16 cellular contexts compared by ENCODE assay signal in genomic region chr19:2582984-2583956, GRCh38.
DNase-seq lines count a peak whose midpoint lies in the region; ATAC-seq, FAIRE-seq and TF ChIP-seq lines count a peak whose summit lies in the region.
"Had no signal": no experiment of that assay in that cellular context is flagged by ENCODE, and none has a peak within 500 bp of the region (broad histone marks: within the 10 kb centered on the region; RNA-seq: fewer than 3 reads in every experiment).

No MANE protein-coding gene starts in this region.

- H3K27me3 ChIP-seq in heart right ventricle (no peaks in the 10 kb centered on the region), SU-DHL-6 (ENCODE audit: low read length) (no peaks in the 10 kb centered on the region)

- TF ChIP-seq CTCF in heart right ventricle (IDR thresholded peaks at IDR 0.05) (no peak), SU-DHL-6 (IDR thresholded peaks at IDR 0.05; ENCODE audit: insufficient read depth, low read length, poor library complexity, severe bottlenecking) (peak; percentile 9), fibroblast of pulmonary artery (IDR thresholded peaks at IDR 0.05; ENCODE audit: low read length, missing control alignments) (no peak), nephron progenitor cell (IDR thresholded peaks at IDR 0.05) (no peak)

- H3K9me2 ChIP-seq in SU-DHL-6 (replicated peaks; ENCODE audit: insufficient read depth, low read length) = no peaks in the 10 kb centered on the region

- H4K20me1 ChIP-seq in SU-DHL-6 (ENCODE audit: low read depth, low read length) = no peaks in the 10 kb centered on the region

- no peak for ATAC-seq in Right ventricle myocardium inferior
- no peak for ATAC-seq in heart right ventricle
- no peak for ATAC-seq in stimulated activated memory B cell treated with anti-CD40 and anti-IgM and Interleukin-4, amounts not matched to agents 10 μg/mL and 1 μg/mL and 100 μg/mL, for 72 hours
- no peak for ATAC-seq in GM18502 (IDR thresholded peaks at IDR 0.05; ENCODE audit: poor library complexity, unreplicated experiment)

- no peak overlapping the region for H2AFZ ChIP-seq in SU-DHL-6 (ENCODE audit: low read depth, low read length, severe bottlenecking)
- H2AFZ ChIP-seq: PC-9 had no signal

- H3K36me3 ChIP-seq in heart right ventricle (no peaks in the 10 kb centered on the region), SU-DHL-6 (ENCODE audit: low read length) (no peaks in the 10 kb centered on the region)

- H3K27me3 Mint-ChIP-seq in stimulated activated memory B cell treated with anti-CD40 and anti-IgM and Interleukin-4, amounts not matched to agents 10 μg/mL and 1 μg/mL and 100 μg/mL, for 72 hours = no peaks in the 10 kb centered on the region
- peaks cover 6% of the 10 kb centered on the region for H3K27me3 Mint-ChIP-seq in nephron progenitor cell (ENCODE audit: low read depth, poor library complexity)
- H3K27me3 Mint-ChIP-seq: B cell had no signal

- no peaks in the 10 kb centered on the region for H3K79me2 ChIP-seq in SU-DHL-6 (ENCODE audit: insufficient read depth, low read length)

- H3K4me1 ChIP-seq in heart right ventricle = peaks cover 8 to 32% (median 28%) of the 10 kb centered on the region in 9 donors

- no peak overlapping the region for H3K4me3 Mint-ChIP-seq in stimulated activated memory B cell treated with anti-CD40 and anti-IgM and Interleukin-4, amounts not matched to agents 10 μg/mL and 1 μg/mL and 100 μg/mL, for 72 hours
- H3K4me3 Mint-ChIP-seq in nephron progenitor cell = no peak overlapping the region
- H3K4me3 Mint-ChIP-seq: B cell; CD4-positive, alpha-beta T cell; H9 had no signal

- H3K27ac ChIP-seq in heart right ventricle (no peak overlapping the region), SU-DHL-6 (ENCODE audit: low read depth, low read length) (no peak overlapping the region)
- H3K27ac ChIP-seq: PC-9, SK-N-MC had no signal

- intact Hi-C loops in Right ventricle myocardium inferior (cut with DNase I) (no loop called here), heart right ventricle (cut with DNase I) (loop anchor here in 1 of 10 donors (5.0 kb wide), 1 partner anchor 111 kb away; no protein-coding TSS in a partner anchor)

- H3K36me3 Mint-ChIP-seq in stimulated activated memory B cell treated with anti-CD40 and anti-IgM and Interleukin-4, amounts not matched to agents 10 μg/mL and 1 μg/mL and 100 μg/mL, for 72 hours = peaks cover 18% of the 10 kb centered on the region
- H3K36me3 Mint-ChIP-seq in nephron progenitor cell (ENCODE audit: low read depth) = peaks cover 18% of the 10 kb centered on the region

- no peaks in the 10 kb centered on the region for H3F3A ChIP-seq in SU-DHL-6 (ENCODE audit: insufficient read depth)

- WGBS in heart right ventricle, 2 donors = 85 to 91% methylated on average over 6 of the region's 6 CpGs

- H3K4me3 ChIP-seq in heart right ventricle (no peak overlapping the region), SU-DHL-6 (ENCODE audit: insufficient read depth, low read length, poor library complexity, severe bottlenecking) (no peak overlapping the region), fibroblast of pulmonary artery (replicated peaks; ENCODE audit: low read depth, low read length) (no peak overlapping the region)
- H3K4me3 ChIP-seq: PC-9, SK-N-MC had no signal

- H3K9me3 ChIP-seq in heart right ventricle (peaks cover 0 to 22% (median 6%) of the 10 kb centered on the region in 11 donors), SU-DHL-6 (ENCODE audit: insufficient read depth, low read length) (no peaks in the 10 kb centered on the region)

- H3K9ac ChIP-seq in SU-DHL-6 (ENCODE audit: low read length) = no peak overlapping the region

- H3K27ac Mint-ChIP-seq in stimulated activated memory B cell treated with anti-CD40 and anti-IgM and Interleukin-4, amounts not matched to agents 10 μg/mL and 1 μg/mL and 100 μg/mL, for 72 hours = peak overlapping the region; percentile 80
- H3K27ac Mint-ChIP-seq in nephron progenitor cell = no peak overlapping the region
- H3K27ac Mint-ChIP-seq: B cell; CD4-positive, alpha-beta T cell; H9 had no signal

- peak; percentile 31 for DNase-seq in Right ventricle myocardium inferior (ENCODE audit: missing footprints)
- DNase-seq in heart right ventricle = no peak
- DNase-seq in fibroblast of pulmonary artery (ENCODE audit: low read depth) = peak; percentile 31
- no peak for DNase-seq in HTR-8/SVneo (ENCODE audit: insufficient read length, low spot score)
- DNase-seq in nephron progenitor cell = no peak
- DNase-seq: CD4-positive, alpha-beta T cell; H9; KG1; NCI-H1092; NCI-H446; PC-9 had no signal

- H3K9me3 Mint-ChIP-seq in stimulated activated memory B cell treated with anti-CD40 and anti-IgM and Interleukin-4, amounts not matched to agents 10 μg/mL and 1 μg/mL and 100 μg/mL, for 72 hours = peaks cover 6% of the 10 kb centered on the region
- peaks cover 36% of the 10 kb centered on the region for H3K9me3 Mint-ChIP-seq in nephron progenitor cell
- H3K9me3 Mint-ChIP-seq: CD4-positive, alpha-beta T cell had no signal

- FAIRE-seq in HTR-8/SVneo (lab: Jason Lieb, UNC) = no peak

- H3K4me2 ChIP-seq in SU-DHL-6 (ENCODE audit: low read depth, low read length, poor library complexity, severe bottlenecking) = no peak overlapping the region
- H3K4me2 ChIP-seq: PC-9 had no signal

- peaks cover 43% of the 10 kb centered on the region for H3K4me1 Mint-ChIP-seq in stimulated activated memory B cell treated with anti-CD40 and anti-IgM and Interleukin-4, amounts not matched to agents 10 μg/mL and 1 μg/mL and 100 μg/mL, for 72 hours
- peaks cover 35% of the 10 kb centered on the region for H3K4me1 Mint-ChIP-seq in nephron progenitor cell

Comparison
In these comparisons a context has a peak if more than half of its experiments do, and no peak if none do; other contexts are left out.
1. DNase-seq: peak in Right ventricle myocardium inferior (single experiment) and fibroblast of pulmonary artery (single experiment); none in heart right ventricle (0 of 2), HTR-8/SVneo (single experiment) and nephron progenitor cell (single experiment).